ENCODE assay signal across 23 cellular contexts in the genomic region with DNA sequence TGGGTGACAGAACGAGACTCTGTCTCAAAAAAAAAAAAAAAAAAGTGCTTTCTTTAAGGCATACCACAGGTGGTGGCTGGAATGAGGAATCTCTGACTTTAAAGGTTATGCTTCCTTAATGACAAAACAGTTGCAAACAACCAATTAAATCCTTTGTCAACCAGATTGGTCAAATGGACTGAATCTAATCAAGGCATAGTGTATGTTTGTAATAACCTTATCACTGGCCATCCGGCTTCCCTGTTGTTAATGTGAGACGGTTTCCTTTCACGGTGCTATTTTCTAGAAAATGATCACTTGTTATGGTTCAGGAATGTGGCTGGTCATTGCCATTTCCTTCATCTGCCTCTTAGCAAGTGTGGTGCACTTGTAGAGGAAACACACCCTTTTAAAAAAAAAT.
DNase-seq lines count a peak whose midpoint lies in the region; ATAC-seq and TF ChIP-seq lines count a peak whose summit lies in the region.
"Had no signal": no experiment of that assay in that cellular context is flagged by ENCODE, and none has a peak within 500 bp of the region (broad histone marks: within the 10 kb centered on the region; RNA-seq: fewer than 3 reads in every experiment).

No MANE protein-coding gene starts in this region.

- H3K9me3 ChIP-seq in T-helper 17 cell (ENCODE audit: control insufficient read depth, low read length, poor library complexity, severe bottlenecking) (no peaks in the 10 kb centered on the region), esophagus muscularis mucosa (no peaks in the 10 kb centered on the region), sigmoid colon (no peaks in the 10 kb centered on the region)
- H3K9me3 ChIP-seq: testis had no signal

- H3K27me3 ChIP-seq in esophagus muscularis mucosa (no peaks in the 10 kb centered on the region), sigmoid colon (no peaks in the 10 kb centered on the region)
- H3K27me3 ChIP-seq: testis had no signal

- peaks cover 7 to 52% (median 45%) of the 10 kb centered on the region in 4 donors for H3K4me1 ChIP-seq in esophagus muscularis mucosa
- peaks cover 0 to 30% (median 26%) of the 10 kb centered on the region in 4 donors for H3K4me1 ChIP-seq in sigmoid colon
- H3K4me1 ChIP-seq: testis had no signal

- peaks cover 2% of the 10 kb centered on the region for H3K36me3 Mint-ChIP-seq in T-helper 17 cell (ENCODE audit: low read depth)

- 56% methylated on average over 4 of the region's 4 CpGs for WGBS in esophagus muscularis mucosa
- 58 to 76% methylated on average over 4 of the region's 4 CpGs for WGBS in sigmoid colon, 2 donors

- ATAC-seq in T-helper 17 cell (no peak), HG03135 (IDR thresholded peaks at IDR 0.05; ENCODE audit: unreplicated experiment) (no peak), HG02642 (IDR thresholded peaks at IDR 0.05; ENCODE audit: poor library complexity, unreplicated experiment) (no peak)
- ATAC-seq: T-cell had no signal

- TF ChIP-seq POLR2A in esophagus muscularis mucosa (IDR thresholded peaks at IDR 0.05; ENCODE audit: low read depth) (no peak), sigmoid colon (IDR thresholded peaks at IDR 0.05) (no peak)

- H3K27ac Mint-ChIP-seq in T-helper 17 cell: peak overlapping the region; percentile 43
- H3K27ac Mint-ChIP-seq: activated CD4-positive, alpha-beta memory T cell treated with anti-CD3 and anti-CD28 coated beads, Interleukin-2, amount 10 ng/mL, durations not matched to agents 7 days and 5 days had no signal

- intact Hi-C loops in esophagus muscularis mucosa (cut with DNase I): no loop called here
- intact Hi-C loops in sigmoid colon (cut with DNase I): no loop called here

- H3K4me3 ChIP-seq in esophagus muscularis mucosa (no peak overlapping the region), sigmoid colon (no peak overlapping the region), coronary artery (no peak overlapping the region)
- H3K4me3 ChIP-seq: GM23248, testis had no signal

- no peaks in the 10 kb centered on the region for H3K27me3 Mint-ChIP-seq in T-helper 17 cell
- H3K27me3 Mint-ChIP-seq: activated CD4-positive, alpha-beta memory T cell treated with anti-CD3 and anti-CD28 coated beads, Interleukin-2, amount 10 ng/mL, durations not matched to agents 7 days and 5 days; T-cell had no signal

- peak overlapping the region; percentile 42 to 63 (median 53) for H3K27ac ChIP-seq in esophagus muscularis mucosa (replicated peaks in 1 of 4)
- peak overlapping the region; percentile 19 to 93 (median 47) for H3K27ac ChIP-seq in sigmoid colon
- no peak overlapping the region for H3K27ac ChIP-seq in coronary artery
- H3K27ac ChIP-seq: GM23248, testis, WERI-Rb-1 had no signal

- H3K4me3 Mint-ChIP-seq in T-helper 17 cell: no peak overlapping the region
- H3K4me3 Mint-ChIP-seq: activated CD4-positive, alpha-beta memory T cell treated with anti-CD3 and anti-CD28 coated beads, Interleukin-2, amount 10 ng/mL, durations not matched to agents 7 days and 5 days; endodermal cell had no signal

- H3K36me3 ChIP-seq in esophagus muscularis mucosa (peaks cover 0 to 32% (median 14%) of the 10 kb centered on the region in 4 donors), sigmoid colon (peaks cover under 1 to 23% (median 5%) of the 10 kb centered on the region in 4 donors)

- TF ChIP-seq CTCF in esophagus muscularis mucosa (IDR thresholded peaks at IDR 0.05) (no peak), sigmoid colon (IDR thresholded peaks at IDR 0.05) (no peak), coronary artery (IDR thresholded peaks at IDR 0.05) (no peak)

- DNase-seq in ELR (ENCODE audit: low read depth) (peak; percentile 29), T-helper 17 cell (no peak), esophagus muscularis mucosa (ENCODE audit: extremely low spot score) (no peak), sigmoid colon (no peak), coronary artery (ENCODE audit: low spot score) (no peak)
- DNase-seq: activated CD4-positive, alpha-beta memory T cell treated with anti-CD3 and anti-CD28 coated beads, Interleukin-2, amount 10 ng/mL, durations not matched to agents 7 days and 5 days; activated naive CD4-positive, alpha-beta T cell; activated T-cell treated with anti-CD3 and anti-CD28 coated beads, Interleukin-2, amount 50 U/mL, for 1 hour; anterior cingulate cortex; cerebellar nuclear complex; COR-L47; EL; endodermal cell; GM23248; hypothalamus; kidney glomerular epithelial cell; NCI-H524; SHP77 treated with DMSO at 0.1 percent for 48 hours; T-cell; testis; WERI-Rb-1 had no signal

- TF ChIP-seq EP300 in esophagus muscularis mucosa (IDR thresholded peaks at IDR 0.05) (no peak), sigmoid colon (IDR thresholded peaks at IDR 0.05) (no peak)

- peaks cover 15% of the 10 kb centered on the region for H3K4me1 Mint-ChIP-seq in T-helper 17 cell
- H3K4me1 Mint-ChIP-seq: endodermal cell had no signal

Comparison
In these comparisons a context has a peak if more than half of its experiments do, and no peak if none do; other contexts are left out.
1. H3K27ac ChIP-seq: peak in esophagus muscularis mucosa (4 of 4) and sigmoid colon (4 of 4); none in coronary artery (0 of 2).